1 cellular context compared by ENCODE assay signal in the genomic region with DNA sequence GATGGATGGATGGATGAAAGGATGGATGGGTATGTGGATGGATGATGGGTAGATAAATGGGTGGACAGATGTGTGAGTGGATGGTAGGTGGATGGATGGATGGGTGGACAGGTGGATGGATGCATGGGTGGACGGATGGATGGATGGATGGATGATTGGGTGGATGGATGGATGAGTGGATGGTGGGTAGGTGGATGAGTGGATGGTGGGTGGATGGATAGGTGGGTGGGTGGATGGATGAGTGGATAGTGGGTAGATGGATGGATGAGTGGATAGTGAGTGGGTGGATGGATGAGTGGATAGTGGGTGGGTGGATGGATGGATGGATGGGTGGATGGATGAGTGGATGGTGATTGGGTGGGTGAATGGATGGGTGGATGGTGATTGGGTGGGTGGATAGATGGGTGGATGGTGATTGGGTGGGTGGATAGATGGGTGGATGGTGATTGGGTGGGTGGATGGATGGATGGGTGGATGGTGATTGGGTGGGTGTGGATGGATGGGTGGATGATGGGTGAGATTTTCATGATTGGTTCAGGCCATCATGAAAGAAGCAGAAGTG.
A peak's percentile ranks its signal among the peaks of the same experiment; 100 is the strongest.
TF ChIP-seq lines count a peak whose summit lies in the region.

No MANE protein-coding gene starts in this region.

TF ChIP-seq in K562, 482 proteins besides CTCF, POLR2A, EP300 and RAD21 (continued from another document and continues in another):
- no peak for TF ChIP-seq CBX8 (IDR thresholded peaks at IDR 0.05; ENCODE audit: borderline replicate concordance, extremely low read depth, low read depth, low read length, poor library complexity, severe bottlenecking)
- TF ChIP-seq IFI16 (CRISPR knock-in tag; IDR thresholded peaks at IDR 0.05), result no peak
- TF ChIP-seq MAZ (CRISPR knock-in tag; conservative IDR thresholded peaks at IDR 0.05 in 1 of 2, IDR thresholded peaks at IDR 0.05 in 1 of 2), result no peak
- no peak for TF ChIP-seq PTBP1 (IDR thresholded peaks at IDR 0.05; ENCODE audit: low read depth, low read length)
- no peak for TF ChIP-seq ZSCAN32 (CRISPR knock-in tag; IDR thresholded peaks at IDR 0.05)
- no peak for TF ChIP-seq U2AF2 (optimal IDR thresholded peaks at IDR 0.05; ENCODE audit: low read depth, low read length)
- TF ChIP-seq, protein P1, sequence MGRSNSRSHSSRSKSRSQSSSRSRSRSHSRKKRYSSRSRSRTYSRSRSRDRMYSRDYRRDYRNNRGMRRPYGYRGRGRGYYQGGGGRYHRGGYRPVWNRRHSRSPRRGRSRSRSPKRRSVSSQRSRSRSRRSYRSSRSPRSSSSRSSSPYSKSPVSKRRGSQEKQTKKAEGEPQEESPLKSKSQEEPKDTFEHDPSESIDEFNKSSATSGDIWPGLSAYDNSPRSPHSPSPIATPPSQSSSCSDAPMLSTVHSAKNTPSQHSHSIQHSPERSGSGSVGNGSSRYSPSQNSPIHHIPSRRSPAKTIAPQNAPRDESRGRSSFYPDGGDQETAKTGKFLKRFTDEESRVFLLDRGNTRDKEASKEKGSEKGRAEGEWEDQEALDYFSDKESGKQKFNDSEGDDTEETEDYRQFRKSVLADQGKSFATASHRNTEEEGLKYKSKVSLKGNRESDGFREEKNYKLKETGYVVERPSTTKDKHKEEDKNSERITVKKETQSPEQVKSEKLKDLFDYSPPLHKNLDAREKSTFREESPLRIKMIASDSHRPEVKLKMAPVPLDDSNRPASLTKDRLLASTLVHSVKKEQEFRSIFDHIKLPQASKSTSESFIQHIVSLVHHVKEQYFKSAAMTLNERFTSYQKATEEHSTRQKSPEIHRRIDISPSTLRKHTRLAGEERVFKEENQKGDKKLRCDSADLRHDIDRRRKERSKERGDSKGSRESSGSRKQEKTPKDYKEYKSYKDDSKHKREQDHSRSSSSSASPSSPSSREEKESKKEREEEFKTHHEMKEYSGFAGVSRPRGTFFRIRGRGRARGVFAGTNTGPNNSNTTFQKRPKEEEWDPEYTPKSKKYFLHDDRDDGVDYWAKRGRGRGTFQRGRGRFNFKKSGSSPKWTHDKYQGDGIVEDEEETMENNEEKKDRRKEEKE (IDR thresholded peaks at IDR 0.05; ENCODE audit: borderline replicate concordance in 1 of 2, control insufficient read depth in 1 of 2, low read depth in 2 of 2, low read length in 1 of 2), result peak in 1 of 2 experiments; percentile 86; a peak in 2 of 4 replicates
- no peak for TF ChIP-seq ZNF140 (CRISPR knock-in tag; IDR thresholded peaks at IDR 0.05)
- no peak for TF ChIP-seq LEF1 (IDR thresholded peaks at IDR 0.05)
- TF ChIP-seq, protein P2, sequence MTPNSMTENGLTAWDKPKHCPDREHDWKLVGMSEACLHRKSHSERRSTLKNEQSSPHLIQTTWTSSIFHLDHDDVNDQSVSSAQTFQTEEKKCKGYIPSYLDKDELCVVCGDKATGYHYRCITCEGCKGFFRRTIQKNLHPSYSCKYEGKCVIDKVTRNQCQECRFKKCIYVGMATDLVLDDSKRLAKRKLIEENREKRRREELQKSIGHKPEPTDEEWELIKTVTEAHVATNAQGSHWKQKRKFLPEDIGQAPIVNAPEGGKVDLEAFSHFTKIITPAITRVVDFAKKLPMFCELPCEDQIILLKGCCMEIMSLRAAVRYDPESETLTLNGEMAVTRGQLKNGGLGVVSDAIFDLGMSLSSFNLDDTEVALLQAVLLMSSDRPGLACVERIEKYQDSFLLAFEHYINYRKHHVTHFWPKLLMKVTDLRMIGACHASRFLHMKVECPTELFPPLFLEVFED (CRISPR knock-in tag; conservative IDR thresholded peaks at IDR 0.05), result 0 out of 2 replicates have a peak, but pooled peaks have one; percentile 43
- TF ChIP-seq, protein P3, sequence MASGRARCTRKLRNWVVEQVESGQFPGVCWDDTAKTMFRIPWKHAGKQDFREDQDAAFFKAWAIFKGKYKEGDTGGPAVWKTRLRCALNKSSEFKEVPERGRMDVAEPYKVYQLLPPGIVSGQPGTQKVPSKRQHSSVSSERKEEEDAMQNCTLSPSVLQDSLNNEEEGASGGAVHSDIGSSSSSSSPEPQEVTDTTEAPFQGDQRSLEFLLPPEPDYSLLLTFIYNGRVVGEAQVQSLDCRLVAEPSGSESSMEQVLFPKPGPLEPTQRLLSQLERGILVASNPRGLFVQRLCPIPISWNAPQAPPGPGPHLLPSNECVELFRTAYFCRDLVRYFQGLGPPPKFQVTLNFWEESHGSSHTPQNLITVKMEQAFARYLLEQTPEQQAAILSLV (tag; IDR thresholded peaks at IDR 0.05), result no peak
- no peak for TF ChIP-seq RFX1 (IDR thresholded peaks at IDR 0.05)
- TF ChIP-seq DACH1 (IDR thresholded peaks at IDR 0.05; ENCODE audit: partially characterized antibody), result no peak
- no peak for TF ChIP-seq ZNF780A (CRISPR knock-in tag; IDR thresholded peaks at IDR 0.05)
- TF ChIP-seq NELFE (IDR thresholded peaks at IDR 0.05; ENCODE audit: insufficient read depth, insufficient read length), result no peak
- no peak for TF ChIP-seq ZNF75A (CRISPR knock-in tag; IDR thresholded peaks at IDR 0.05)
- TF ChIP-seq HDAC6 (IDR thresholded peaks at IDR 0.05; ENCODE audit: low read depth, low read length), result no peak
- no peak for TF ChIP-seq TRIM28 (IDR thresholded peaks at IDR 0.05)
- no peak for TF ChIP-seq NRF1 (conservative IDR thresholded peaks at IDR 0.05 in 1 of 2, IDR thresholded peaks at IDR 0.05 in 1 of 2)
- TF ChIP-seq, protein P4, sequence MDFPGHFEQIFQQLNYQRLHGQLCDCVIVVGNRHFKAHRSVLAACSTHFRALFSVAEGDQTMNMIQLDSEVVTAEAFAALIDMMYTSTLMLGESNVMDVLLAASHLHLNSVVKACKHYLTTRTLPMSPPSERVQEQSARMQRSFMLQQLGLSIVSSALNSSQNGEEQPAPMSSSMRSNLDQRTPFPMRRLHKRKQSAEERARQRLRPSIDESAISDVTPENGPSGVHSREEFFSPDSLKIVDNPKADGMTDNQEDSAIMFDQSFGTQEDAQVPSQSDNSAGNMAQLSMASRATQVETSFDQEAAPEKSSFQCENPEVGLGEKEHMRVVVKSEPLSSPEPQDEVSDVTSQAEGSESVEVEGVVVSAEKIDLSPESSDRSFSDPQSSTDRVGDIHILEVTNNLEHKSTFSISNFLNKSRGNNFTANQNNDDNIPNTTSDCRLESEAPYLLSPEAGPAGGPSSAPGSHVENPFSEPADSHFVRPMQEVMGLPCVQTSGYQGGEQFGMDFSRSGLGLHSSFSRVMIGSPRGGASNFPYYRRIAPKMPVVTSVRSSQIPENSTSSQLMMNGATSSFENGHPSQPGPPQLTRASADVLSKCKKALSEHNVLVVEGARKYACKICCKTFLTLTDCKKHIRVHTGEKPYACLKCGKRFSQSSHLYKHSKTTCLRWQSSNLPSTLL (IDR thresholded peaks at IDR 0.05), result no peak
- TF ChIP-seq KAT7 (CRISPR knock-in tag; IDR thresholded peaks at IDR 0.05; ENCODE audit: borderline replicate concordance), result no peak
- TF ChIP-seq GABPA (tag; conservative IDR thresholded peaks at IDR 0.05; ENCODE audit: low read depth), result no peak
- TF ChIP-seq, protein P5, sequence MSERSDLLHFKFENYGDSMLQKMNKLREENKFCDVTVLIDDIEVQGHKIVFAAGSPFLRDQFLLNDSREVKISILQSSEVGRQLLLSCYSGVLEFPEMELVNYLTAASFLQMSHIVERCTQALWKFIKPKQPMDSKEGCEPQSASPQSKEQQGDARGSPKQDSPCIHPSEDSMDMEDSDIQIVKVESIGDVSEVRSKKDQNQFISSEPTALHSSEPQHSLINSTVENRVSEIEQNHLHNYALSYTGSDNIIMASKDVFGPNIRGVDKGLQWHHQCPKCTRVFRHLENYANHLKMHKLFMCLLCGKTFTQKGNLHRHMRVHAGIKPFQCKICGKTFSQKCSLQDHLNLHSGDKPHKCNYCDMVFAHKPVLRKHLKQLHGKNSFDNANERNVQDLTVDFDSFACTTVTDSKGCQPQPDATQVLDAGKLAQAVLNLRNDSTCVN (CRISPR knock-in tag; IDR thresholded peaks at IDR 0.05), result peak; percentile 85; the same call in 1 of the 2 replicates
- no peak for TF ChIP-seq SIN3B (IDR thresholded peaks at IDR 0.05; ENCODE audit: low read depth)
- TF ChIP-seq ZC3H11A (IDR thresholded peaks at IDR 0.05; ENCODE audit: low read depth, low read length), result no peak
- 0 out of 2 replicates have a peak, but pooled peaks have one; percentile 44 for TF ChIP-seq ELF4 (CRISPR knock-in tag; IDR thresholded peaks at IDR 0.05)
- TF ChIP-seq KAT8 (IDR thresholded peaks at IDR 0.05; ENCODE audit: low read depth), result no peak
- TF ChIP-seq, protein P6, sequence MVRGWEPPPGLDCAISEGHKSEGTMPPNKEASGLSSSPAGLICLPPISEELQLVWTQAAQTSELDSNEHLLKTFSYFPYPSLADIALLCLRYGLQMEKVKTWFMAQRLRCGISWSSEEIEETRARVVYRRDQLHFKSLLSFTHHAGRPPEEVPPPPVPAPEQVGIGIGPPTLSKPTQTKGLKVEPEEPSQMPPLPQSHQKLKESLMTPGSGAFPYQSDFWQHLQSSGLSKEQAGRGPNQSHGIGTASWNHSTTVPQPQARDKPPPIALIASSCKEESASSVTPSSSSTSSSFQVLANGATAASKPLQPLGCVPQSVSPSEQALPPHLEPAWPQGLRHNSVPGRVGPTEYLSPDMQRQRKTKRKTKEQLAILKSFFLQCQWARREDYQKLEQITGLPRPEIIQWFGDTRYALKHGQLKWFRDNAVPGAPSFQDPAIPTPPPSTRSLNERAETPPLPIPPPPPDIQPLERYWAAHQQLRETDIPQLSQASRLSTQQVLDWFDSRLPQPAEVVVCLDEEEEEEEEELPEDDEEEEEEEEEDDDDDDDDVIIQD (CRISPR knock-in tag; IDR thresholded peaks at IDR 0.05), result no peak
- TF ChIP-seq XRCC4 (IDR thresholded peaks at IDR 0.05; ENCODE audit: extremely low read depth, insufficient read depth, insufficient read length), result no peak
- TF ChIP-seq, protein P7, sequence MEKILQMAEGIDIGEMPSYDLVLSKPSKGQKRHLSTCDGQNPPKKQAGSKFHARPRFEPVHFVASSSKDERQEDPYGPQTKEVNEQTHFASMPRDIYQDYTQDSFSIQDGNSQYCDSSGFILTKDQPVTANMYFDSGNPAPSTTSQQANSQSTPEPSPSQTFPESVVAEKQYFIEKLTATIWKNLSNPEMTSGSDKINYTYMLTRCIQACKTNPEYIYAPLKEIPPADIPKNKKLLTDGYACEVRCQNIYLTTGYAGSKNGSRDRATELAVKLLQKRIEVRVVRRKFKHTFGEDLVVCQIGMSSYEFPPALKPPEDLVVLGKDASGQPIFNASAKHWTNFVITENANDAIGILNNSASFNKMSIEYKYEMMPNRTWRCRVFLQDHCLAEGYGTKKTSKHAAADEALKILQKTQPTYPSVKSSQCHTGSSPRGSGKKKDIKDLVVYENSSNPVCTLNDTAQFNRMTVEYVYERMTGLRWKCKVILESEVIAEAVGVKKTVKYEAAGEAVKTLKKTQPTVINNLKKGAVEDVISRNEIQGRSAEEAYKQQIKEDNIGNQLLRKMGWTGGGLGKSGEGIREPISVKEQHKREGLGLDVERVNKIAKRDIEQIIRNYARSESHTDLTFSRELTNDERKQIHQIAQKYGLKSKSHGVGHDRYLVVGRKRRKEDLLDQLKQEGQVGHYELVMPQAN (IDR thresholded peaks at IDR 0.05; ENCODE audit: borderline replicate concordance), result no peak
- TF ChIP-seq, protein P8, sequence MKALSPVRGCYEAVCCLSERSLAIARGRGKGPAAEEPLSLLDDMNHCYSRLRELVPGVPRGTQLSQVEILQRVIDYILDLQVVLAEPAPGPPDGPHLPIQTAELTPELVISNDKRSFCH (CRISPR knock-in tag; IDR thresholded peaks at IDR 0.05), result no peak
- TF ChIP-seq, protein P8 (tag; IDR thresholded peaks at IDR 0.05), result no peak
- TF ChIP-seq BRCA1 (IDR thresholded peaks at IDR 0.05), result no peak
- TF ChIP-seq BRCA1 (CRISPR knock-in tag; IDR thresholded peaks at IDR 0.05), result no peak
- TF ChIP-seq ZNF263 (CRISPR knock-in tag; IDR thresholded peaks at IDR 0.05; ENCODE audit: borderline replicate concordance), result no peak
